1 cellular context compared by ENCODE assay signal in the genomic region with DNA sequence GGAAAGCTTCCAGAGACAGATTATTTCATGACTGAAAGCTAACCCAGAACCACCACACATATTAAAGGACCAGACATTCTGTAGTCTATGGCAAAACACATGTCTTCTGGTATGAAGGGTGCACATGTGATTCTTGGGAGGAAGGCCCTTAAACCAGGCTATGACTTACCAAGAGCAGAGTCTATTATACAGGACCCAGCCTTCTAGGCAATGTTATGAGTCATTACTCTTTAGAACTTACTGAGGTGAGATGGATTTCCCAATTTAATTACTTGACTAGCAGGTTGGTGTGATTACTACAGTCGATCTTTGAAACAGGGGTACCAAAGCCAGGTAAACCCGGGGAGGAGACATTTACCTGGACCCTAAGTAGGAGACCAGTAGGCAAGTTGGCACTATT.
TF ChIP-seq lines count a peak whose summit lies in the region.

No MANE protein-coding gene starts in this region.

TF ChIP-seq in H1, 55 proteins besides CTCF, POLR2A, EP300 and RAD21:
- no peak for TF ChIP-seq RFX5 (IDR thresholded peaks at IDR 0.05; ENCODE audit: borderline replicate concordance, low read depth, low read length)
- no peak for TF ChIP-seq GABPA (IDR thresholded peaks at IDR 0.05; ENCODE audit: borderline replicate concordance, insufficient read depth, low read length)
- TF ChIP-seq MAFK (IDR thresholded peaks at IDR 0.05; ENCODE audit: low read depth, low read length), result no peak
- TF ChIP-seq TEAD4 (IDR thresholded peaks at IDR 0.05; ENCODE audit: low read depth, low read length), result no peak
- TF ChIP-seq KDM1A (IDR thresholded peaks at IDR 0.05; ENCODE audit: borderline replicate concordance, low read length), result no peak
- no peak for TF ChIP-seq NANOG (IDR thresholded peaks at IDR 0.05; ENCODE audit: insufficient read depth, low read depth, low read length, poor library complexity, severe bottlenecking)
- TF ChIP-seq SIX5 (IDR thresholded peaks at IDR 0.05; ENCODE audit: low read depth, low read length), result no peak
- TF ChIP-seq ATF2 (IDR thresholded peaks at IDR 0.05; ENCODE audit: low read length), result no peak
- no peak for TF ChIP-seq ASH2L (IDR thresholded peaks at IDR 0.05; ENCODE audit: low read length)
- TF ChIP-seq SUZ12 (IDR thresholded peaks at IDR 0.05; ENCODE audit: low read length), result no peak
- no peak for TF ChIP-seq HDAC6 (IDR thresholded peaks at IDR 0.05; ENCODE audit: low read depth, low read length)
- no peak for TF ChIP-seq POU5F1 (IDR thresholded peaks at IDR 0.05; ENCODE audit: low read depth, low read length)
- no peak for TF ChIP-seq CHD1 (IDR thresholded peaks at IDR 0.05; ENCODE audit: low read depth, low read length)
- TF ChIP-seq CHD2 (IDR thresholded peaks at IDR 0.05; ENCODE audit: low read length), result no peak
- no peak for TF ChIP-seq TAF7 (optimal IDR thresholded peaks at IDR 0.05; ENCODE audit: borderline replicate concordance, low read depth, low read length)
